21 cellular contexts compared by ENCODE assay signal in genomic region chr2:10926191-10926830, GRCh38. TPM values are rescaled to one million over a fixed set of nuclear protein-coding genes. Genes with fewer than 3 reads are reported as not detected.
"Had no signal": no experiment of that assay in that cellular context is flagged by ENCODE, and none has a peak within 500 bp of the region (broad histone marks: within the 10 kb centered on the region; RNA-seq: fewer than 3 reads in every experiment).

No MANE protein-coding gene starts in this region.

- H3K36me3 Mint-ChIP-seq: activated naive CD8-positive, alpha-beta T cell treated with anti-CD3 and anti-CD28 coated beads, Interleukin-2, amount 10 ng/mL, durations not matched to agents 7 days and 5 days; memory B cell had no signal

- H3K4me3 ChIP-seq: body of pancreas, gastrocnemius medialis, left lung, tibial artery had no signal

- H3K36me3 ChIP-seq: gastrocnemius medialis, left lung, tibial artery had no signal

- H3K27ac ChIP-seq: body of pancreas, epithelial cell of prostate, gastrocnemius medialis, left lung, tibial artery had no signal

- H3K9me3 Mint-ChIP-seq: activated naive CD8-positive, alpha-beta T cell treated with anti-CD3 and anti-CD28 coated beads, Interleukin-2, amount 10 ng/mL, durations not matched to agents 7 days and 5 days; activated T-helper 1 cell treated with anti-CD3 and anti-CD28 coated beads, Interleukin-12 subunit alpha, Interleukin-12 subunit beta, Interleukin-2, Interleukin-4 antibody, amounts not matched to agents 30 ng/mL and 10 ng/mL and 1 ng/mL, durations not matched to agents 14 hours and 24 hours and 36 hours; neural crest cell had no signal

- H3K27me3 Mint-ChIP-seq: activated naive CD8-positive, alpha-beta T cell treated with anti-CD3 and anti-CD28 coated beads, Interleukin-2, amount 10 ng/mL, durations not matched to agents 7 days and 5 days had no signal

- H3K9me3 ChIP-seq: body of pancreas, gastrocnemius medialis, left lung, tibial artery had no signal

- H3K4me3 Mint-ChIP-seq: activated CD4-positive, alpha-beta T cell treated with anti-CD3 and anti-CD28 coated beads for 36 hours; activated naive CD8-positive, alpha-beta T cell treated with anti-CD3 and anti-CD28 coated beads, Interleukin-2, amount 10 ng/mL, durations not matched to agents 7 days and 5 days; activated T-helper 1 cell treated with anti-CD3 and anti-CD28 coated beads, Interleukin-12 subunit alpha, Interleukin-12 subunit beta, Interleukin-2, Interleukin-4 antibody, amounts not matched to agents 30 ng/mL and 10 ng/mL and 1 ng/mL, durations not matched to agents 14 hours and 24 hours and 36 hours; memory B cell; neural crest cell had no signal

- H3K4me1 ChIP-seq: body of pancreas, gastrocnemius medialis, left lung, tibial artery had no signal

- H3K27me3 ChIP-seq: body of pancreas, gastrocnemius medialis had no signal

- H3K4me1 Mint-ChIP-seq: activated CD4-positive, alpha-beta T cell treated with anti-CD3 and anti-CD28 coated beads for 36 hours; activated naive CD8-positive, alpha-beta T cell treated with anti-CD3 and anti-CD28 coated beads, Interleukin-2, amount 10 ng/mL, durations not matched to agents 7 days and 5 days; memory B cell had no signal

- ATAC-seq: activated CD4-positive, alpha-beta T cell treated with anti-CD3 and anti-CD28 coated beads for 36 hours; body of pancreas; gastrocnemius medialis; left lung; sciatic nerve; stimulated activated naive CD8-positive, alpha-beta T cell treated with anti-CD3 and anti-CD28 coated beads, Interleukin-15, Interleukin-2, amounts not matched to agents 100 U/mL and 50 U/mL, for 24 hours had no signal

- H3K27ac Mint-ChIP-seq: activated CD4-positive, alpha-beta T cell treated with anti-CD3 and anti-CD28 coated beads for 36 hours; activated naive CD8-positive, alpha-beta T cell treated with anti-CD3 and anti-CD28 coated beads, Interleukin-2, amount 10 ng/mL, durations not matched to agents 7 days and 5 days; activated T-helper 1 cell treated with anti-CD3 and anti-CD28 coated beads, Interleukin-12 subunit alpha, Interleukin-12 subunit beta, Interleukin-2, Interleukin-4 antibody, amounts not matched to agents 30 ng/mL and 10 ng/mL and 1 ng/mL, durations not matched to agents 14 hours and 24 hours and 36 hours; memory B cell had no signal

- DNase-seq: activated CD4-positive, alpha-beta T cell treated with anti-CD3 and anti-CD28 coated beads for 36 hours; activated CD4-positive, alpha-beta T cell treated with anti-CD3 and anti-CD28 coated beads, Interleukin-2, amount 50 U/mL, for 48 hours; activated naive CD4-positive, alpha-beta T cell; activated naive CD8-positive, alpha-beta T cell treated with anti-CD3 and anti-CD28 coated beads, Interleukin-2, amount 10 ng/mL, durations not matched to agents 7 days and 5 days; activated T-cell treated with anti-CD3 and anti-CD28 coated beads for 4 hours; body of pancreas; gastrocnemius medialis; kidney; left lung; stimulated activated naive CD8-positive, alpha-beta T cell treated with anti-CD3 and anti-CD28 coated beads, Interleukin-15, Interleukin-2, amounts not matched to agents 100 U/mL and 50 U/mL, for 24 hours; substantia nigra; SW 1271; tibial artery had no signal

RNA-seq across cellular contexts. Expression of gene KCNF1, which starts 14.6 kb away (rescaled TPM):
- total RNA-seq: activated CD4-positive, alpha-beta T cell treated with anti-CD3 and anti-CD28 coated beads for 36 hours; activated naive CD8-positive, alpha-beta T cell treated with anti-CD3 and anti-CD28 coated beads, Interleukin-2, amount 10 ng/mL, durations not matched to agents 7 days and 5 days; activated T-helper 1 cell treated with anti-CD3 and anti-CD28 coated beads, Interleukin-12 subunit alpha, Interleukin-12 subunit beta, Interleukin-2, Interleukin-4 antibody, amounts not matched to agents 30 ng/mL and 10 ng/mL and 1 ng/mL, durations not matched to agents 14 hours and 24 hours and 36 hours; gastrocnemius medialis; left lung; mononuclear cell; osteocyte; T-helper 2 cell treated with Interferon-gamma antibody and Interleukin-4, amounts not matched to agents 100 ng/mL and 5 ng/mL, for 36 hours had no signal
